In the genomic region with DNA sequence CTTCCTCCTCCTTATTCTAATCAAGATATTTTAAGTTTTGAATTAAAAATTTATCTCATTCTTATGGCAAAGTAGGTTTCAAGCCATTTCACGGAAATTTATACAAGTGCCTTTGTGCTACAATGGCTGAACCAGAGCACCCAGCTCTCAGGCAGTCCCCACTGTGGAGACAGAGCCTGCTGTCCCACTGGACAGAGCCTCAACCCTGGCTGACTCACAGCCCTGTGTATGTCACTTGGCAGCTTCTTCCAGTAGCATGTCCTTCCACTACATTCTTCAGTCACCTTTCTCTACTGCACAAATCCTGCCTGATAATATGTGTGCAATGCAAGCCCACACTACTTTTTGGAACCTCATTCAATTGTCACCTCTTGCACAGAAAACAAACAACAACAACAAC, we compare ENCODE assay signal across 19 cellular contexts.
DNase-seq lines count a peak whose midpoint lies in the region; ATAC-seq and TF ChIP-seq lines count a peak whose summit lies in the region.
"Had no signal": no experiment of that assay in that cellular context is flagged by ENCODE, and none has a peak within 500 bp of the region (broad histone marks: within the 10 kb centered on the region; RNA-seq: fewer than 3 reads in every experiment).

No MANE protein-coding gene starts in this region.

- H2AFZ ChIP-seq in parathyroid adenoma, result peak overlapping the region; percentile 49

- no peaks in the 10 kb centered on the region for H3K4me1 ChIP-seq in parathyroid adenoma

- TF ChIP-seq CTCF in fibroblast of pulmonary artery (IDR thresholded peaks at IDR 0.05; ENCODE audit: low read length, missing control alignments) (no peak), parathyroid adenoma (IDR thresholded peaks at IDR 0.05) (no peak)

- no peaks in the 10 kb centered on the region for H3K79me2 ChIP-seq in parathyroid adenoma

- no peak overlapping the region for H3K4me2 ChIP-seq in parathyroid adenoma (ENCODE audit: low read length)
- H3K4me2 ChIP-seq: smooth muscle cell had no signal

- ATAC-seq in HG03442 (IDR thresholded peaks at IDR 0.05; ENCODE audit: unreplicated experiment), result no peak
- ATAC-seq: activated CD8-positive, alpha-beta T cell treated with anti-CD3 and anti-CD28 coated beads for 36 hours; body of pancreas; stimulated activated naive CD8-positive, alpha-beta T cell treated with anti-CD3 and anti-CD28 coated beads, Interleukin-15, amount 100 ng/mL, for 72 hours had no signal

- H3K9ac ChIP-seq in parathyroid adenoma, result no peak overlapping the region

- no peak overlapping the region for H3K27ac ChIP-seq in parathyroid adenoma
- H3K27ac ChIP-seq: body of pancreas had no signal

- DNase-seq in EL (peak; percentile 32), fibroblast of pulmonary artery (ENCODE audit: low read depth) (peak; percentile 16), T-helper 9 cell (no peak), epidermal melanocyte (ENCODE audit: insufficient read length, low spot score) (no peak)
- no peak for DNase-seq in activated CD8-positive, alpha-beta memory T cell treated with anti-CD3 and anti-CD28 coated beads for 24 hours
- DNase-seq: activated CD8-positive, alpha-beta T cell treated with anti-CD3 and anti-CD28 coated beads for 36 hours; activated gamma-delta T cell treated with Interleukin-2 at 50 U/mL for 16 hours; body of pancreas; CD4-positive, CD25-positive, alpha-beta regulatory T cell; effector CD8-positive, alpha-beta T cell; kidney glomerular epithelial cell; NCI-H1092; NCI-H446; stimulated activated naive CD8-positive, alpha-beta T cell treated with anti-CD3 and anti-CD28 coated beads, Interleukin-15, amount 100 ng/mL, for 72 hours; T1000 had no signal

- no peaks in the 10 kb centered on the region for H3K36me3 ChIP-seq in parathyroid adenoma (ENCODE audit: control insufficient read depth, insufficient read depth, low read length)

- H3K4me3 ChIP-seq in fibroblast of pulmonary artery (replicated peaks; ENCODE audit: low read depth, low read length) (no peak overlapping the region), parathyroid adenoma (ENCODE audit: low read depth, low read length) (no peak overlapping the region)
- H3K4me3 ChIP-seq: body of pancreas, smooth muscle cell had no signal

- no peaks in the 10 kb centered on the region for H3K9me3 ChIP-seq in parathyroid adenoma (ENCODE audit: control insufficient read depth, low read length)
- H3K9me3 ChIP-seq: body of pancreas had no signal

- H3K27me3 ChIP-seq in parathyroid adenoma (ENCODE audit: control insufficient read depth, insufficient read depth, low read length), result no peaks in the 10 kb centered on the region
- H3K27me3 ChIP-seq: body of pancreas had no signal

TF ChIP-seq in PFSK-1, 5 proteins besides CTCF, POLR2A, EP300 and RAD21:
- no peak for TF ChIP-seq TAF1 (IDR thresholded peaks at IDR 0.05; ENCODE audit: borderline replicate concordance, insufficient read depth, low read length)
- peak; percentile 38 to 66; a peak in 2 of 4 replicates for TF ChIP-seq REST (IDR thresholded peaks at IDR 0.05; ENCODE audit: insufficient read depth in 1 of 2, low read depth in 2 of 2, low read length in 2 of 2)
- no peak for TF ChIP-seq FOXP2 (optimal IDR thresholded peaks at IDR 0.05; ENCODE audit: borderline replicate concordance, extremely low read depth, extremely low read length, insufficient read depth)
- TF ChIP-seq SIN3A (IDR thresholded peaks at IDR 0.05; ENCODE audit: borderline replicate concordance, insufficient read depth, low read length), result no peak
- no peak for TF ChIP-seq POLR2AphosphoS5 (IDR thresholded peaks at IDR 0.05; ENCODE audit: low read depth, low read length)

Comparison
In these comparisons a context has a peak if more than half of its experiments do, and no peak if none do; other contexts are left out.
1. DNase-seq: peak in EL (single experiment) and fibroblast of pulmonary artery (single experiment); none in activated CD8-positive, alpha-beta memory T cell treated with anti-CD3 and anti-CD28 coated beads for 24 hours (single experiment), T-helper 9 cell (single experiment) and epidermal melanocyte (single experiment).